In the genomic region with DNA sequence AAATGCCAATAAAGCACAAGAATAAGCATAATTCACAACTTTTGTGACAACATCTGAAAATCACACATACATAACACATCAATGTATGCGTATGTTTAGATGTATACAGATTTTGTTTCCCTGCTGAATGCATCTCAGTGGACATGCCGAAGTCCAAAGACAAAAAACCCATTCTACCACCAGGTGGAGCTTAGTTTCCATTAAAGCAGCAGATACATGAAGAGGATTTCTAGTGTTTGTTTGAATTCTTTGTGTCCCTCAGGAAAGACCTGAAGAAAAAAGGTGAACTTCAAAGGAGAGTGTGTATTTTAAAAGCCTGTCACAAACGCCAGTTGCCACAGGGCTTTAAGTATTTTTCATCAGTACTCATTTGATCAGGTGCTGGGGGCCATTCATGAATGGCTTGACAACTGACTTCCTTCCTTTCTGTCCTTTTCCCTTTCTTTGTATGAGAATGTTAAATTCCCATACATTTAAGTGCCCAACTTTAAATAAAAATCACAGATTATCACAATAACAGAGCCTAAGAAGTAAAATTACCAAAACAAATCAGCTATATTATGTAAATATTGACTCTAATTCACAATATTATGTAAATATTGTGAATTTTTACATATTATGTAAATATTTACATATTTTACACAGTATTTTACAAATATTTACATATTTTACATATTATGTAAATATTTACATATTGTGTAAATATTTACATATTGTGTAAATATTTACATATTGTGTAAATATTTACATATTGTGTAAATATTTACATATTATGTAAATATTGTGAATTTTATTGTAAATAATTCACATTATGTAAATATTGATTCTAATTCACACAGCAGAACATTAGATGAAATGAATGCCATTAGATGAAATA, we compare ENCODE assay signal across 1 cellular context.
TF ChIP-seq lines count a peak whose summit lies in the region.

No MANE protein-coding gene starts in this region.

TF ChIP-seq in K562, 482 proteins besides CTCF, POLR2A, EP300 and RAD21 (continued from another document):
- TF ChIP-seq, protein P1, sequence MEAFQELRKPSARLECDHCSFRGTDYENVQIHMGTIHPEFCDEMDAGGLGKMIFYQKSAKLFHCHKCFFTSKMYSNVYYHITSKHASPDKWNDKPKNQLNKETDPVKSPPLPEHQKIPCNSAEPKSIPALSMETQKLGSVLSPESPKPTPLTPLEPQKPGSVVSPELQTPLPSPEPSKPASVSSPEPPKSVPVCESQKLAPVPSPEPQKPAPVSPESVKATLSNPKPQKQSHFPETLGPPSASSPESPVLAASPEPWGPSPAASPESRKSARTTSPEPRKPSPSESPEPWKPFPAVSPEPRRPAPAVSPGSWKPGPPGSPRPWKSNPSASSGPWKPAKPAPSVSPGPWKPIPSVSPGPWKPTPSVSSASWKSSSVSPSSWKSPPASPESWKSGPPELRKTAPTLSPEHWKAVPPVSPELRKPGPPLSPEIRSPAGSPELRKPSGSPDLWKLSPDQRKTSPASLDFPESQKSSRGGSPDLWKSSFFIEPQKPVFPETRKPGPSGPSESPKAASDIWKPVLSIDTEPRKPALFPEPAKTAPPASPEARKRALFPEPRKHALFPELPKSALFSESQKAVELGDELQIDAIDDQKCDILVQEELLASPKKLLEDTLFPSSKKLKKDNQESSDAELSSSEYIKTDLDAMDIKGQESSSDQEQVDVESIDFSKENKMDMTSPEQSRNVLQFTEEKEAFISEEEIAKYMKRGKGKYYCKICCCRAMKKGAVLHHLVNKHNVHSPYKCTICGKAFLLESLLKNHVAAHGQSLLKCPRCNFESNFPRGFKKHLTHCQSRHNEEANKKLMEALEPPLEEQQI (IDR thresholded peaks at IDR 0.05): 0 out of 2 replicates have a peak, but pooled peaks have one; percentile 25
- TF ChIP-seq TEAD4 (IDR thresholded peaks at IDR 0.05; ENCODE audit: low read length) (peak; percentile 34; the same call in 1 of the 2 replicates), TEAD4 (CRISPR knock-in tag; IDR thresholded peaks at IDR 0.05; ENCODE audit: borderline replicate concordance) (no peak), SETDB1 (IDR thresholded peaks at IDR 0.05; ENCODE audit: low read length) (no peak), RBFOX2 (IDR thresholded peaks at IDR 0.05; ENCODE audit: low read depth, low read length) (no peak), STAG1 (CRISPR knock-in tag; IDR thresholded peaks at IDR 0.05; ENCODE audit: borderline replicate concordance) (peak; percentile 61; the same call in 1 of the 2 replicates), NCOA1 (IDR thresholded peaks at IDR 0.05; ENCODE audit: low read depth) (no peak), ZNF124 (CRISPR knock-in tag; IDR thresholded peaks at IDR 0.05) (no peak), SAFB2 (IDR thresholded peaks at IDR 0.05; ENCODE audit: borderline replicate concordance, low read depth, low read length, severe bottlenecking) (no peak), RBM22 (IDR thresholded peaks at IDR 0.05; ENCODE audit: low read depth, low read length, poor library complexity, severe bottlenecking) (no peak), LEF1 (IDR thresholded peaks at IDR 0.05) (0 out of 2 replicates have a peak, but pooled peaks have one; percentile 23), FOXM1 (IDR thresholded peaks at IDR 0.05; ENCODE audit: low read depth) (peak; percentile 39; the same call in 1 of the 2 replicates), FOXM1 (CRISPR knock-in tag; IDR thresholded peaks at IDR 0.05; ENCODE audit: low read depth) (no peak), DEAF1 (CRISPR knock-in tag; IDR thresholded peaks at IDR 0.05) (peak; percentile 88), ZKSCAN8 (CRISPR knock-in tag; IDR thresholded peaks at IDR 0.05) (no peak)
- TF ChIP-seq, protein P2, sequence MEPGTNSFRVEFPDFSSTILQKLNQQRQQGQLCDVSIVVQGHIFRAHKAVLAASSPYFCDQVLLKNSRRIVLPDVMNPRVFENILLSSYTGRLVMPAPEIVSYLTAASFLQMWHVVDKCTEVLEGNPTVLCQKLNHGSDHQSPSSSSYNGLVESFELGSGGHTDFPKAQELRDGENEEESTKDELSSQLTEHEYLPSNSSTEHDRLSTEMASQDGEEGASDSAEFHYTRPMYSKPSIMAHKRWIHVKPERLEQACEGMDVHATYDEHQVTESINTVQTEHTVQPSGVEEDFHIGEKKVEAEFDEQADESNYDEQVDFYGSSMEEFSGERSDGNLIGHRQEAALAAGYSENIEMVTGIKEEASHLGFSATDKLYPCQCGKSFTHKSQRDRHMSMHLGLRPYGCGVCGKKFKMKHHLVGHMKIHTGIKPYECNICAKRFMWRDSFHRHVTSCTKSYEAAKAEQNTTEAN (CRISPR knock-in tag; IDR thresholded peaks at IDR 0.05): no peak
